Comparison of ENCODE assay signal across 8 cellular contexts in the genomic region with DNA sequence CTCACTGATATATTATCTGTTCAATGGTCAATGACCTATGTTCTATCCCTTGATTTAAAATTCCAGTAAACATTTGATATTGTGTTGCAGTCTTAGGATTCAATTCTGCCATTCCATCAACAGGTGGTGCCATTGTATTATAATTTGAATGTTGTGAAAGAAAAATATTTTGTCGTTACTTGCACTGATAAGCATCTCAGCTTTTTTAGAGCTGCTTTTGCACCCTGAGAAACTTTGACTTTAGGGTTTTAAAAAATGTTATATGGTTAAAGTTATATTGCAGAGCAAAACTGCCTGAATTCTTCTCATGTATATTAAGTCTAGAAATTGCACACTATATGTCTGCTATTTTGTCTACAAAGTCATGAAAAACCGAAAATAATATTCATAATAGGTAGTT. TPM values are rescaled to one million over a fixed set of nuclear protein-coding genes. Genes with fewer than 3 reads are reported as not detected.
DNase-seq lines count a peak whose midpoint lies in the region; ATAC-seq, FAIRE-seq and TF ChIP-seq lines count a peak whose summit lies in the region.

No MANE protein-coding gene starts in this region.

- H3K36me3 ChIP-seq in thoracic aorta: no peaks in the 10 kb centered on the region

- H3K4me3 ChIP-seq in thoracic aorta: no peak overlapping the region

- peak; percentile 87 for FAIRE-seq in D721Med (lab: Jason Lieb, UNC)

- DNase-seq in D721Med (ENCODE audit: insufficient read length, low spot score) (no peak), HFFc6 (peak; percentile 46), SHP77 treated with DMSO at 0.1 percent for 48 hours (lab: John Stamatoyannopoulos, UW) (peak; percentile 60), foreskin keratinocyte (no peak), thoracic aorta (ENCODE audit: low spot score) (no peak), ecto neural progenitor cell (ENCODE audit: low spot score) (no peak)

- no peaks in the 10 kb centered on the region for H3K36me3 Mint-ChIP-seq in HFFc6 (ENCODE audit: low read depth)

- peaks cover 8% of the 10 kb centered on the region for H3K27me3 Mint-ChIP-seq in HFFc6 (ENCODE audit: insufficient read depth)

- H3K27ac ChIP-seq in foreskin keratinocyte (no peak overlapping the region), thoracic aorta (no peak overlapping the region)

- ATAC-seq in foreskin keratinocyte: peak; percentile 46
- ATAC-seq in thoracic aorta (ENCODE audit: insufficient number of reproducible peaks, low FRiP score, low read depth): no peak
- no peak for ATAC-seq in GM21717 (IDR thresholded peaks at IDR 0.05; ENCODE audit: unreplicated experiment)
- ATAC-seq in HG03457 (IDR thresholded peaks at IDR 0.05; ENCODE audit: unreplicated experiment): no peak

- H3K9me3 ChIP-seq in thoracic aorta: no peaks in the 10 kb centered on the region

- H3K4me1 Mint-ChIP-seq in HFFc6 (ENCODE audit: low read depth): no peaks in the 10 kb centered on the region

- TF ChIP-seq CTCF in D721Med (IDR thresholded peaks at IDR 0.05; ENCODE audit: insufficient read depth, missing control alignments) (peak; percentile 82), HFFc6 (IDR thresholded peaks at IDR 0.05) (peak; percentile 84), foreskin keratinocyte (conservative IDR thresholded peaks at IDR 0.05) (peak; percentile 77), thoracic aorta (IDR thresholded peaks at IDR 0.05) (peak; percentile 50)

- H3K27me3 ChIP-seq in foreskin keratinocyte: peaks cover 21% of the 10 kb centered on the region
- H3K27me3 ChIP-seq in thoracic aorta (replicated peaks; ENCODE audit: insufficient read depth): no peaks in the 10 kb centered on the region

- H3K9me3 Mint-ChIP-seq in HFFc6: no peaks in the 10 kb centered on the region

- H3K4me1 ChIP-seq in foreskin keratinocyte (no peaks in the 10 kb centered on the region), thoracic aorta (ENCODE audit: control insufficient read depth in 1 of 2, low read depth in 2 of 2) (no peaks in the 10 kb centered on the region)

- H3K4me3 Mint-ChIP-seq in HFFc6: no peak overlapping the region

- no peak overlapping the region for H3K27ac Mint-ChIP-seq in HFFc6

RNA-seq across cellular contexts. Expression of gene MINDY3, which starts 18.8 kb away (rescaled TPM):
- 10 to 100 TPM; 25.2 to 31.4 (median 28.4) TPM for total RNA-seq in HFFc6 (2021; fragmentation: NEBNext Ultra II Directional; extraction: Animal tissue kit (Norgen Biotek cat#: 25700))
- total RNA-seq in foreskin keratinocyte (23.8 and 28.8 TPM in 2 replicates), thoracic aorta (10 to 100 TPM; 29.6 to 32.2 TPM)
- 15.1 and 17.1 TPM in 2 replicates for polyA plus RNA-seq in foreskin keratinocyte

Comparison
In these comparisons a context has a peak if more than half of its experiments do, and no peak if none do; other contexts are left out.
1. DNase-seq: peak in HFFc6 (single experiment) and SHP77 treated with DMSO at 0.1 percent for 48 hours (single experiment); none in D721Med (single experiment), foreskin keratinocyte (0 of 2), thoracic aorta (single experiment) and ecto neural progenitor cell (single experiment).
2. Peak in every context shown above with its lines, with median percentiles within 50 percentile points of each other: CTCF ChIP-seq.